In the genomic region with DNA sequence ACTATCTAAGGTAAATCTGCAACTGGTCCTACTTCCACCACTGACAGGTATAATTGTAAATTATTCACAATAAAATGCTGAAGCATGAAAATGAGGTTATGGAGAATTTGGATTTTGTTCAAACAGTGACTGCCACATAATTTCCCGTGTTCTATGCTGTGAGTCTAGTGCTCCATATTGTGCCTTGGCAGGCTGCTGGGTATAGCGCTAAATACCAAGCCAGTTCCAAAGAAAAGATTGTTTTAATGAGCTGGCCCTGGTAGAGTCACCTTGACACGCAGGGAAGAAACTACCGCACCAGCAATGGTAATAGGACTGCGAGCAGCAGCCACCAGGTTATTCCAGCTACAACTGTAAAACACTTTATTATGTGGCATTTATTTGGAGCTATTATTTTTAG, we compare ENCODE assay signal across 19 cellular contexts. TPM values are rescaled to one million over a fixed set of nuclear protein-coding genes. Genes with fewer than 3 reads are reported as not detected.
A peak's percentile ranks its signal among the peaks of the same experiment; 100 is the strongest.
DNase-seq lines count a peak whose midpoint lies in the region; ATAC-seq, FAIRE-seq and TF ChIP-seq lines count a peak whose summit lies in the region.
"Had no signal": no experiment of that assay in that cellular context is flagged by ENCODE, and none has a peak within 500 bp of the region (broad histone marks: within the 10 kb centered on the region; RNA-seq: fewer than 3 reads in every experiment).

No MANE protein-coding gene starts in this region.

- dilution Hi-C loops in endothelial cell of umbilical vein (cut with MboI; ENCODE audit: extremely low pct_ligation_motif_present, low sequenced_read_pairs), result no loop called here

- TF ChIP-seq POLR2A in endothelial cell of umbilical vein (IDR thresholded peaks at IDR 0.05; ENCODE audit: low read depth, low read length), result no peak

- no peak overlapping the region for H3K27ac ChIP-seq in endothelial cell of umbilical vein (ENCODE audit: insufficient read depth, low read depth, low read length)
- H3K27ac ChIP-seq: Peyer's patch had no signal

- H3K4me1 Mint-ChIP-seq in activated T-helper 1 cell treated with anti-CD3 and anti-CD28 coated beads, Interleukin-12 subunit alpha, Interleukin-12 subunit beta, Interleukin-2, Interleukin-4 antibody, amounts not matched to agents 30 ng/mL and 10 ng/mL and 1 ng/mL, durations not matched to agents 14 hours and 24 hours and 36 hours (ENCODE audit: low read depth), result peaks cover 7% of the 10 kb centered on the region

- DNase-seq in Right ventricle myocardium superior (no peak), cardiac septum (ENCODE audit: low spot score) (no peak), NCI-H2029 (lab: John Stamatoyannopoulos, UW) (peak; percentile 73), endothelial cell of umbilical vein (ENCODE audit: low read depth, low spot score) (no peak), globus pallidus (ENCODE audit: low spot score) (no peak)
- no peak for DNase-seq in stimulated activated CD4-positive, alpha-beta T cell treated with anti-CD3 and anti-CD28 coated beads, Interleukin-2, amount 100 ng/mL, for 24 hours
- no peak for DNase-seq in activated T-helper 1 cell treated with anti-CD3 and anti-CD28 coated beads, Interleukin-12 subunit alpha, Interleukin-12 subunit beta, Interleukin-2, Interleukin-4 antibody, amounts not matched to agents 30 ng/mL and 10 ng/mL and 1 ng/mL, durations not matched to agents 14 hours and 24 hours and 36 hours (ENCODE audit: low spot score)
- DNase-seq: Caco-2, DMS79, H9, IMR-90, NCI-H1436, NCI-H2171, NCI-H446 treated with DMSO at 0.1 percent for 48 hours, Peyer's patch, SHP77 had no signal

- H3K4me3 Mint-ChIP-seq in activated T-helper 1 cell treated with anti-CD3 and anti-CD28 coated beads, Interleukin-12 subunit alpha, Interleukin-12 subunit beta, Interleukin-2, Interleukin-4 antibody, amounts not matched to agents 30 ng/mL and 10 ng/mL and 1 ng/mL, durations not matched to agents 14 hours and 24 hours and 36 hours, result no peak overlapping the region
- H3K4me3 Mint-ChIP-seq: H9 had no signal

- H3K79me2 ChIP-seq in endothelial cell of umbilical vein (ENCODE audit: control insufficient read depth, insufficient read depth, low read length), result peaks cover 83% of the 10 kb centered on the region

- no peak overlapping the region for H3K9ac ChIP-seq in endothelial cell of umbilical vein (replicated peaks; ENCODE audit: extremely low read depth, insufficient read depth, low read length)

- H3K4me3 ChIP-seq in endothelial cell of umbilical vein (replicated peaks in 1 of 3; ENCODE audit: insufficient read depth in 1 of 3, low read depth in 1 of 3, low read length in 3 of 3), result no peak overlapping the region
- H3K4me3 ChIP-seq: GM12878, Peyer's patch had no signal

- CTCF ChIA-PET in endothelial cell of umbilical vein (lab: Charles Lee), result interaction anchor here (1.0 to 1.7 kb wide), 5 partner anchors 8 to 258 kb away, joined by 4 to 6 read pairs (median 4); no protein-coding TSS in a partner anchor

- intact Hi-C loops in Right ventricle myocardium superior (cut with DNase I) (no loop called here), cardiac septum (cut with DNase I) (no loop called here), endothelial cell of umbilical vein (cut with micrococcal nuclease) (no loop called here)
- intact Hi-C loops in activated T-helper 1 cell treated with anti-CD3 and anti-CD28 coated beads, Interleukin-12 subunit alpha, Interleukin-12 subunit beta, Interleukin-2, Interleukin-4 antibody, amounts not matched to agents 30 ng/mL and 10 ng/mL and 1 ng/mL, durations not matched to agents 14 hours and 24 hours and 36 hours (cut with micrococcal nuclease), result no loop called here

- no peak for TF ChIP-seq CTCF in endothelial cell of umbilical vein (IDR thresholded peaks at IDR 0.05; ENCODE audit: extremely low read depth in 1 of 2, insufficient read depth in 1 of 2, low read depth in 1 of 2, low read length in 2 of 2)

- H3K4me2 ChIP-seq in endothelial cell of umbilical vein (ENCODE audit: insufficient read depth, low read length), result no peak overlapping the region

- POLR2A ChIA-PET in endothelial cell of umbilical vein (lab: Charles Lee), result no interaction called here

- no peaks in the 10 kb centered on the region for H3K9me3 Mint-ChIP-seq in activated T-helper 1 cell treated with anti-CD3 and anti-CD28 coated beads, Interleukin-12 subunit alpha, Interleukin-12 subunit beta, Interleukin-2, Interleukin-4 antibody, amounts not matched to agents 30 ng/mL and 10 ng/mL and 1 ng/mL, durations not matched to agents 14 hours and 24 hours and 36 hours
- H3K9me3 Mint-ChIP-seq: H9 had no signal

- no peaks in the 10 kb centered on the region for H3K9me3 ChIP-seq in endothelial cell of umbilical vein (replicated peaks; ENCODE audit: control insufficient read depth, insufficient read depth, low read length)
- H3K9me3 ChIP-seq: Caco-2, Peyer's patch had no signal

- H3K4me1 ChIP-seq in endothelial cell of umbilical vein (ENCODE audit: control insufficient read depth, extremely low read depth, insufficient read depth, low read length), result peaks cover 14% of the 10 kb centered on the region

- H3K27me3 Mint-ChIP-seq in activated T-helper 1 cell treated with anti-CD3 and anti-CD28 coated beads, Interleukin-12 subunit alpha, Interleukin-12 subunit beta, Interleukin-2, Interleukin-4 antibody, amounts not matched to agents 30 ng/mL and 10 ng/mL and 1 ng/mL, durations not matched to agents 14 hours and 24 hours and 36 hours (ENCODE audit: insufficient read depth), result no peaks in the 10 kb centered on the region

- H3K36me3 Mint-ChIP-seq in activated T-helper 1 cell treated with anti-CD3 and anti-CD28 coated beads, Interleukin-12 subunit alpha, Interleukin-12 subunit beta, Interleukin-2, Interleukin-4 antibody, amounts not matched to agents 30 ng/mL and 10 ng/mL and 1 ng/mL, durations not matched to agents 14 hours and 24 hours and 36 hours (ENCODE audit: low read depth), result peaks cover 17% of the 10 kb centered on the region

- H4K20me1 ChIP-seq in endothelial cell of umbilical vein (replicated peaks; ENCODE audit: control insufficient read depth, extremely low read depth, insufficient read depth, low read length), result peaks cover 4% of the 10 kb centered on the region

- H2AFZ ChIP-seq in endothelial cell of umbilical vein (ENCODE audit: low read depth, low read length), result no peak overlapping the region

- peaks cover 0 to 18% of the 10 kb centered on the region in 2 experiments for H3K36me3 ChIP-seq in endothelial cell of umbilical vein (ENCODE audit: control insufficient read depth in 2 of 2, extremely low read depth in 1 of 2, insufficient read depth in 2 of 2, low read length in 2 of 2)

- peak; percentile 4 for FAIRE-seq in endothelial cell of umbilical vein (lab: Jason Lieb, UNC)
- FAIRE-seq: G401.6, GM12878 had no signal

- no peaks in the 10 kb centered on the region for H3K27me3 ChIP-seq in endothelial cell of umbilical vein (ENCODE audit: control insufficient read depth in 2 of 2, insufficient read depth in 2 of 2, low read length in 2 of 2)
- H3K27me3 ChIP-seq: Peyer's patch had no signal

- ATAC-seq in Right ventricle myocardium superior (ENCODE audit: poor library complexity), result peak; percentile 41
- ATAC-seq: GM12878, SK-N-SH treated with all-trans-retinoic acid at 6 μM for 48 hours had no signal

- H3K27ac Mint-ChIP-seq in activated T-helper 1 cell treated with anti-CD3 and anti-CD28 coated beads, Interleukin-12 subunit alpha, Interleukin-12 subunit beta, Interleukin-2, Interleukin-4 antibody, amounts not matched to agents 30 ng/mL and 10 ng/mL and 1 ng/mL, durations not matched to agents 14 hours and 24 hours and 36 hours, result no peak overlapping the region

- BruUV-seq in endothelial cell of umbilical vein (replicated peaks; lab: Mats Ljungman, UMichigan), result no TSS peak

- no peaks in the 10 kb centered on the region for H3K9me1 ChIP-seq in endothelial cell of umbilical vein (replicated peaks; ENCODE audit: control insufficient read depth, extremely low read depth, insufficient read depth, low read length)

TF ChIP-seq in endothelial cell of umbilical vein, 7 proteins besides CTCF, POLR2A, EP300 and RAD21:
- TF ChIP-seq, protein P1, sequence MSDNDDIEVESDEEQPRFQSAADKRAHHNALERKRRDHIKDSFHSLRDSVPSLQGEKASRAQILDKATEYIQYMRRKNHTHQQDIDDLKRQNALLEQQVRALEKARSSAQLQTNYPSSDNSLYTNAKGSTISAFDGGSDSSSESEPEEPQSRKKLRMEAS (IDR thresholded peaks at IDR 0.05; ENCODE audit: insufficient read depth, insufficient read length), result no peak
- TF ChIP-seq POLR2AphosphoS5 (IDR thresholded peaks at IDR 0.05; ENCODE audit: insufficient read depth, low read depth, low read length) (no peak), EZH2 (IDR thresholded peaks at IDR 0.05; ENCODE audit: borderline replicate concordance, low read depth, low read length, severe bottlenecking) (no peak), JUN (IDR thresholded peaks at IDR 0.05; ENCODE audit: borderline replicate concordance, insufficient read depth, insufficient read length, low read depth) (no peak), MYC (IDR thresholded peaks at IDR 0.05; ENCODE audit: low read depth, low read length) (no peak), GATA2 (IDR thresholded peaks at IDR 0.05; ENCODE audit: insufficient read depth, insufficient read length, low read depth, low read length) (no peak), FOS (IDR thresholded peaks at IDR 0.05; ENCODE audit: borderline replicate concordance, insufficient read depth, low read length) (no peak)

RNA-seq across cellular contexts. Expression of gene PSMB7, which starts 30.4 kb away (rescaled TPM):
- total RNA-seq in Right ventricle myocardium superior, result 172 TPM
- total RNA-seq in cardiac septum, result 133 TPM
- total RNA-seq in endothelial cell of umbilical vein, result 227 and 241 TPM in 2 replicates
- polyA plus RNA-seq in endothelial cell of umbilical vein, result 350 and 366 TPM in 2 replicates
- 404 and 449 TPM in 2 replicates for polyA plus RNA-seq in endothelial cell of umbilical vein (2011; cell fraction: cytosol; rRNA removed)
- 197 and 198 TPM in 2 replicates for polyA plus RNA-seq in endothelial cell of umbilical vein (2011; cell fraction: nucleus; rRNA removed)
- polyA plus RNA-seq in endothelial cell of umbilical vein (2012), result 406 and 445 TPM in 2 replicates
- polyA minus RNA-seq in endothelial cell of umbilical vein, result 275 and 309 TPM in 2 replicates
- 220 TPM for polyA minus RNA-seq in endothelial cell of umbilical vein (2011; cell fraction: cytosol; rRNA and poly(A)+ RNA removed)
- 92.8 and 128 TPM in 2 replicates for polyA minus RNA-seq in endothelial cell of umbilical vein (2011; cell fraction: nucleus; rRNA and poly(A)+ RNA removed)
- 206 and 220 TPM in 2 replicates for total RNA-seq in activated T-helper 1 cell treated with anti-CD3 and anti-CD28 coated beads, Interleukin-12 subunit alpha, Interleukin-12 subunit beta, Interleukin-2, Interleukin-4 antibody, amounts not matched to agents 30 ng/mL and 10 ng/mL and 1 ng/mL, durations not matched to agents 14 hours and 24 hours and 36 hours
